In the genomic region with DNA sequence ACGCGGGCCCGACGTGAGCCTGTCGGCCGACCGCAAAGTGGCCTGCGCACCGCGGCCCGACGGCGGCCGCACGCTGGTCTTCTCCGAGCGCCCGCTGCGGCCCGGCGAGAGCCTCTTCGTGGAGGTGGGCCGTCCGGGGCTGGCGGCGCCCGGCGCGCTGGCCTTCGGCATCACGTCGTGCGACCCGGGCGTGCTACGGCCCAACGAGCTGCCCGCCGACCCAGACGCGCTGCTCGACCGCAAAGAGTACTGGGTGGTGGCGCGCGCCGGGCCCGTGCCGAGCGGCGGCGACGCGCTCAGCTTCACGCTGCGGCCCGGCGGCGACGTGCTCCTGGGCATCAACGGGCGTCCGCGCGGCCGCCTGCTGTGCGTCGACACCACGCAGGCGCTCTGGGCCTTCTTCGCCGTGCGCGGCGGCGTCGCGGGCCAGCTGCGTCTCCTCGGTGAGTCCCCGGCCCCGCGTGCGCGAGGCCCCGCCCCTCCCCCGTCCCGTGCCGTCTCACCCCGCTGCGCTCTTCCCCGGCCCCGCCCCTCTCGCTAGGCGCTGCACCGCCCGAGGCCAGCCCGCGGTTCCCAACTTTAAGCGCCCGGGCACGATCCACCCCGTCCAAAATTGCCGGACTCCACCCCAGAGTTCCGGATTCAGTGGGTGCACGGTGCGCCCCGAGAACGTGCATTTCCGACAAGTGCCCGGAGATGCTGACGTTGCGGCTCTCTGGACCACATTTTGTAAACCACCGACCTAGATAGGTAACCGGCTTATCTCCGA, we compare ENCODE assay signal across 9 cellular contexts. TPM values are rescaled to one million over a fixed set of nuclear protein-coding genes. Genes with fewer than 3 reads are reported as not detected.
DNase-seq lines count a peak whose midpoint lies in the region; TF ChIP-seq lines count a peak whose summit lies in the region.
"Had no signal": no experiment of that assay in that cellular context is flagged by ENCODE, and none has a peak within 500 bp of the region (broad histone marks: within the 10 kb centered on the region; RNA-seq: fewer than 3 reads in every experiment).

No MANE protein-coding gene starts in this region.

- CTCF ChIA-PET in HEK293T (lab: Yijun Ruan, JAX): no interaction called here

- H3K9me3 ChIP-seq in esophagus squamous epithelium: no peaks in the 10 kb centered on the region

- no peak for TF ChIP-seq POLR2A in esophagus squamous epithelium (IDR thresholded peaks at IDR 0.05)

- peaks cover 0 to 56% (median 0%) of the 10 kb centered on the region in 3 donors for H3K36me3 ChIP-seq in esophagus squamous epithelium

- peaks cover 2 to 68% (median 26%) of the 10 kb centered on the region in 3 donors for H3K4me1 ChIP-seq in esophagus squamous epithelium

- no peaks in the 10 kb centered on the region for H3K27me3 ChIP-seq in esophagus squamous epithelium

- H3K4me3 ChIP-seq in esophagus squamous epithelium: peak overlapping the region in 1 of 4 donors; percentile 40

- intact Hi-C loops in esophagus squamous epithelium (cut with DNase I): no loop called here

- DNase-seq in ELF-1 (ENCODE audit: low read depth, low spot score) (peak; percentile 40), esophagus squamous epithelium (lab: John Stamatoyannopoulos, UW) (no peak), superior temporal gyrus (ENCODE audit: extremely low spot score) (no peak), NCI-H187 treated with DMSO at 0.1 percent for 48 hours (lab: John Stamatoyannopoulos, UW) (no peak), NCI-H2029 treated with DMSO at 0.1 percent for 48 hours (lab: John Stamatoyannopoulos, UW) (no peak), HEK293T (ENCODE audit: extremely low spot score) (no peak)
- peak; percentile 66 for DNase-seq in activated CD8-positive, alpha-beta memory T cell treated with anti-CD3 and anti-CD28 coated beads for 24 hours
- peak; percentile 76 for DNase-seq in stimulated activated CD4-positive, alpha-beta T cell treated with anti-CD3 and anti-CD28 coated beads, Interleukin-15, amount 100 ng/mL, for 24 hours
- DNase-seq: foreskin melanocyte had no signal

- peak overlapping the region in 3 of 4 donors; percentile 39 to 54 (median 52) for H3K27ac ChIP-seq in esophagus squamous epithelium

- no peak for TF ChIP-seq CTCF in esophagus squamous epithelium (IDR thresholded peaks at IDR 0.05)

- POLR2A ChIA-PET in HEK293T (lab: Yijun Ruan, JAX): no interaction called here

- WGBS in esophagus squamous epithelium, 2 donors: 83% methylated on average over 7 to 17 of the region's 116 CpGs

TF ChIP-seq in HEK293T, 16 proteins besides CTCF, POLR2A, EP300 and RAD21:
- no peak for TF ChIP-seq HDGF (IDR thresholded peaks at IDR 0.05; ENCODE audit: borderline replicate concordance)
- no peak for TF ChIP-seq ELF4 (IDR thresholded peaks at IDR 0.05)
- TF ChIP-seq ZNF384 (IDR thresholded peaks at IDR 0.05): no peak
- TF ChIP-seq FOXA1 (IDR thresholded peaks at IDR 0.05): no peak
- TF ChIP-seq ARNT (IDR thresholded peaks at IDR 0.05): no peak
- no peak for TF ChIP-seq L3MBTL2 (conservative IDR thresholded peaks at IDR 0.05)
- TF ChIP-seq CTBP1 (IDR thresholded peaks at IDR 0.05; ENCODE audit: borderline replicate concordance): no peak
- TF ChIP-seq TARDBP (IDR thresholded peaks at IDR 0.05): no peak
- TF ChIP-seq LEF1 (IDR thresholded peaks at IDR 0.05; ENCODE audit: borderline replicate concordance): no peak
- no peak for TF ChIP-seq SUZ12 (IDR thresholded peaks at IDR 0.05)
- TF ChIP-seq BHLHE40 (IDR thresholded peaks at IDR 0.05; ENCODE audit: borderline replicate concordance): no peak
- no peak for TF ChIP-seq FOXK2 (IDR thresholded peaks at IDR 0.05)
- no peak for TF ChIP-seq NFRKB (IDR thresholded peaks at IDR 0.05)
- no peak for TF ChIP-seq PKNOX1 (IDR thresholded peaks at IDR 0.05)
TF ChIP-seq in HEK293T: peak in this region for 0.

RNA-seq across cellular contexts. Expression of gene NEURL1B, which starts 42.8 kb away (rescaled TPM):
- 10 to 100 TPM; 11.9 to 18.8 (median 15.6) TPM for total RNA-seq in esophagus squamous epithelium

Comparison
In these comparisons a context has a peak if more than half of its experiments do, and no peak if none do; other contexts are left out.
1. DNase-seq: peak in ELF-1 (single experiment), activated CD8-positive, alpha-beta memory T cell treated with anti-CD3 and anti-CD28 coated beads for 24 hours (single experiment) and stimulated activated CD4-positive, alpha-beta T cell treated with anti-CD3 and anti-CD28 coated beads, Interleukin-15, amount 100 ng/mL, for 24 hours (single experiment); none in esophagus squamous epithelium (single experiment), superior temporal gyrus (single experiment), NCI-H187 treated with DMSO at 0.1 percent for 48 hours (single experiment), NCI-H2029 treated with DMSO at 0.1 percent for 48 hours (single experiment) and HEK293T (single experiment).